Comparison of ENCODE assay signal across 16 cellular contexts in the genomic region with DNA sequence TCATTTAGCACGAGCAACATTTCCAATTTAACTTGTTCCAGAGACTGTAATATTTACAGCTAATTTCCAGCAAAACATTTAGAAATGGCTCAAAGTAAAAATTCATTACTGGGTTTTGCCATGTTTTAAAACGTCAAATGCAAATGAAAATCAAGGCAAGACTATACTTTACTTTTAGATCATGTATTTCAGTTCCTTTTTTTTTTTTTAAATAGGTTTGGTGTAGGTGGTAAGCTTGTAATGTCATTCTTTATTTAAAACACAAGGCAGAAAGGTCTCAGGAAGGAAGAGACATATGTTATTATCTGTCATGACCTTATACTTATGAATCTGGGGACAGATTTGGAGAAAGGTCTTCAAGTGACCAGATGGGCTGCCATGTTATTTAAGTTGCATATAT. TPM values are rescaled to one million over a fixed set of nuclear protein-coding genes. Genes with fewer than 3 reads are reported as not detected.
DNase-seq lines count a peak whose midpoint lies in the region; ATAC-seq and TF ChIP-seq lines count a peak whose summit lies in the region.
"Had no signal": no experiment of that assay in that cellular context is flagged by ENCODE, and none has a peak within 500 bp of the region (broad histone marks: within the 10 kb centered on the region; RNA-seq: fewer than 3 reads in every experiment).

No MANE protein-coding gene starts in this region.

- H2AFZ ChIP-seq in PC-3 (ENCODE audit: low read length), result no peak overlapping the region

- no peak overlapping the region for H3K9ac ChIP-seq in PC-3 (ENCODE audit: low read length)

- H3K9me3 ChIP-seq in uterus (no peaks in the 10 kb centered on the region), MG63 (no peaks in the 10 kb centered on the region), PC-3 (ENCODE audit: low read length) (no peaks in the 10 kb centered on the region)
- H3K9me3 ChIP-seq: HAP-1 had no signal

- no peaks in the 10 kb centered on the region for H3K79me2 ChIP-seq in PC-3 (ENCODE audit: low read length)

- no TSS peak for BruUV-seq in PC-3 (replicated peaks; lab: Mats Ljungman, UMichigan)

- H3K27me3 ChIP-seq in uterus (no peaks in the 10 kb centered on the region), MG63 (no peaks in the 10 kb centered on the region), PC-3 (ENCODE audit: low read length) (no peaks in the 10 kb centered on the region)

- CTCF ChIA-PET in PC-3 (lab: Charles Lee), result no interaction called here

- H3K27ac ChIP-seq in uterus (no peak overlapping the region), PC-3 (ENCODE audit: low read length) (no peak overlapping the region)
- H3K27ac ChIP-seq: SK-N-MC had no signal

- DNase-seq in GM12864 (ENCODE audit: low read depth), result peak; percentile 55
- DNase-seq in uterus, result no peak
- DNase-seq in MG63, result no peak
- DNase-seq in PC-3, result no peak
- DNase-seq in UCSD-AML1 (lab: John Stamatoyannopoulos, UW; ENCODE audit: unreplicated experiment), result no peak
- DNase-seq: activated CD4-positive, CD25-positive, alpha-beta regulatory T cell treated with anti-CD3 and anti-CD28 coated beads, Interleukin-2, amount 50 U/mL, for 72 hours; activated T-cell treated with anti-CD3 and anti-CD28 coated beads, Interleukin-2, amount 50 U/mL, for 24 hours; NCI-H1417 treated with DMSO at 0.1 percent for 48 hours; NCI-H748 treated with DMSO at 0.1 percent for 48 hours; stimulated activated CD8-positive, alpha-beta memory T cell treated with anti-CD3 and anti-CD28 coated beads, Interleukin-4, amount 100 ng/mL, for 48 hours had no signal

- no peak for TF ChIP-seq CTCF in GM12864 (IDR thresholded peaks at IDR 0.05; ENCODE audit: low read depth, low read length, missing control alignments)
- no peak for TF ChIP-seq CTCF in uterus (IDR thresholded peaks at IDR 0.05)
- TF ChIP-seq CTCF in PC-3 (conservative IDR thresholded peaks at IDR 0.05; ENCODE audit: low read depth, low read length), result no peak

- TF ChIP-seq POLR2A in uterus (IDR thresholded peaks at IDR 0.05), result no peak

- H3K36me3 ChIP-seq in uterus, result no peaks in the 10 kb centered on the region
- no peaks in the 10 kb centered on the region for H3K36me3 ChIP-seq in MG63
- H3K36me3 ChIP-seq in PC-3 (ENCODE audit: low read depth, low read length), result no peaks in the 10 kb centered on the region
- H3K36me3 ChIP-seq: HAP-1 had no signal

- ATAC-seq in GM19372 (IDR thresholded peaks at IDR 0.05; ENCODE audit: low read depth, unreplicated experiment) (peak; percentile 79), HG02678 (IDR thresholded peaks at IDR 0.05; ENCODE audit: unreplicated experiment) (peak; percentile 60), HG03460 (IDR thresholded peaks at IDR 0.05; ENCODE audit: unreplicated experiment) (peak; percentile 61), PC-3 (no peak)
- ATAC-seq: HepG2 had no signal

- H3K4me2 ChIP-seq in PC-3 (ENCODE audit: low read length), result no peak overlapping the region

- POLR2A ChIA-PET in PC-3 (lab: Charles Lee; ENCODE audit: unreplicated experiment), result no interaction called here

- no peaks in the 10 kb centered on the region for H3K9me2 ChIP-seq in PC-3 (replicated peaks; ENCODE audit: low read length)

- H3K4me3 ChIP-seq in GM12864 (ENCODE audit: low read depth, low read length) (no peak overlapping the region), uterus (no peak overlapping the region), MG63 (no peak overlapping the region), PC-3 (ENCODE audit: low read length) (no peak overlapping the region)
- H3K4me3 ChIP-seq: HAP-1, SK-N-MC had no signal

- H4K20me1 ChIP-seq in PC-3 (ENCODE audit: low read length), result no peaks in the 10 kb centered on the region

- intact Hi-C loops in uterus (cut with DNase I; ENCODE audit: low total_unique reads), result no loop called here
- intact Hi-C loops in PC-3 (cut with micrococcal nuclease), result no loop called here

- H3F3A ChIP-seq in PC-3 (ENCODE audit: low read length, unreplicated experiment), result no peaks in the 10 kb centered on the region

- no peaks in the 10 kb centered on the region for H3K4me1 ChIP-seq in uterus
- H3K4me1 ChIP-seq in PC-3 (ENCODE audit: insufficient read depth, low read length), result no peaks in the 10 kb centered on the region
- H3K4me1 ChIP-seq: HAP-1 had no signal

RNA-seq across cellular contexts. Expression of a gene that starts 54.1 kb away (rescaled TPM):
- total RNA-seq in uterus (10 to 100 TPM in 2 of 4 donors, 1 to 10 TPM in 1, not detected in 1; 6.4 to 74.8 (median 19.2) TPM), PC-3 (2014; rRNA removed) (2.0 and 8.4 TPM in 2 replicates)
- total RNA-seq in MG63 (2014; rRNA removed; shearing (Covaris generic); ENCODE audit: low replicate concordance), result not detected in 2 replicates
- total RNA-seq: HepG2 had no signal
